ENCODE assay signal across 8 cellular contexts in the genomic region with DNA sequence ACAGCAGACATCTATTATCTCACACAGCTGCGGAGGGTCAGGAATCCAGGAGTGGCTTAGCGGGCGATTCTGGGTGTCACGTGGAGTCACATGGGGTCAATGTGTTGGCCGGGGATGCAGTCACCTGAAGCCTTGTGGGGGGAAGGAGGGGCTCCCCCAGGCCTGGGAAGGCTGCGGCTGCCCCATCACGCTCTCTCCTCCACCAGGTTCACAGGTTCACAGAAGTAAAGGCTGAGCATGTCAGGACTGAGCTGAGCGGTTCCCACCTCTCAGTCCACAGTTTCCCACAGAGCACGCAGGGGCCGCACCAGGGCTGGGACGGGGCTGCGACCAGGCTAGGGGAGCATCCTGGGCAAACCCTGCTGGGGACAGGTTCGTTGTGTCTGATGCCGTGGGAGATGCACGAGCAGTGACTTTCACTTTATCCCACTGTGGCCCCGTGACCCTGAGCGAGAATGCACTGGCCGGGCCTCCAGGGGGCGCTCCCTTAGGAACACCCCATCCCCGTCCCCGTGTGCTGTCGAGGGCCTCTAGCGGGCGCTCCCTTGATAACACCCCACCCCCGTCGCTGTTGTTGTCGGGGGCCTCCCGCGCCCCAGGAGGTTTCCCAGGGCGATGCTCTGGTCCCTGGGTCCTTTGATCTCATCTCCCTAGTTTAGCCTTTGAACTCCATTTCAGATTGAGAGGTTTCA.
DNase-seq lines count a peak whose midpoint lies in the region; ATAC-seq, FAIRE-seq and TF ChIP-seq lines count a peak whose summit lies in the region.

No MANE protein-coding gene starts in this region.

- H3K4me3 ChIP-seq in gastroesophageal sphincter (peak overlapping the region in 1 of 2 donors; percentile 38), ovary (no peak overlapping the region), thoracic aorta (peak overlapping the region; percentile 43)

- TF ChIP-seq EP300 in gastroesophageal sphincter (IDR thresholded peaks at IDR 0.05) (no peak), ovary (IDR thresholded peaks at IDR 0.05) (no peak)

- peaks cover 0 to 63% (median 13%) of the 10 kb centered on the region in 3 donors for H3K4me1 ChIP-seq in gastroesophageal sphincter
- H3K4me1 ChIP-seq in ovary (ENCODE audit: insufficient read depth) = peaks cover 4% of the 10 kb centered on the region
- peaks cover 7 to 22% of the 10 kb centered on the region in 2 donors for H3K4me1 ChIP-seq in thoracic aorta (ENCODE audit: control insufficient read depth in 1 of 2, low read depth in 2 of 2)

- TF ChIP-seq POLR2A in GM19099 (IDR thresholded peaks at IDR 0.05; ENCODE audit: extremely low read depth, insufficient read length, low read depth) (peak; percentile 32), gastroesophageal sphincter (IDR thresholded peaks at IDR 0.05) (no peak), ovary (IDR thresholded peaks at IDR 0.05) (no peak)

- H3K36me3 ChIP-seq in gastroesophageal sphincter (peaks cover 0 to 18% of the 10 kb centered on the region in 2 donors), ovary (no peaks in the 10 kb centered on the region), thoracic aorta (peaks cover 3% of the 10 kb centered on the region)

- intact Hi-C loops in ovary (cut with DNase I) = loop anchor here in 1 of 4 donors (5.0 kb wide), 1 partner anchor 52 kb away; no protein-coding TSS in a partner anchor

- H3K9me3 ChIP-seq in gastroesophageal sphincter (no peaks in the 10 kb centered on the region), ovary (no peaks in the 10 kb centered on the region), thoracic aorta (no peaks in the 10 kb centered on the region)

- ATAC-seq in HG03354 (IDR thresholded peaks at IDR 0.05; ENCODE audit: poor library complexity, severe bottlenecking, unreplicated experiment) (peak; percentile 85), gastroesophageal sphincter (peak; percentile 70), thoracic aorta (ENCODE audit: insufficient number of reproducible peaks, low FRiP score, low read depth) (no peak)

- DNase-seq in RCC 7860 (ENCODE audit: low spot score) = peak; percentile 45
- peak; percentile 80 for DNase-seq in activated effector memory CD4-positive, alpha-beta T cell treated with Interleukin-2 at 50 U/mL for 16 hours
- DNase-seq in ovary = peak in 4 of 5 donors; percentile 50 to 63 (median 54)
- no peak for DNase-seq in thoracic aorta (ENCODE audit: low spot score)

- no peak for FAIRE-seq in RCC 7860 (lab: Jason Lieb, UNC)

- H3K27me3 ChIP-seq in gastroesophageal sphincter (no peaks in the 10 kb centered on the region), ovary (no peaks in the 10 kb centered on the region), thoracic aorta (replicated peaks; ENCODE audit: insufficient read depth) (no peaks in the 10 kb centered on the region)

- no CpG with 5 or more reads among the region's 30 CpGs for WGBS in gastroesophageal sphincter (ENCODE audit: low coverage in 1 of 2), 2 donors
- WGBS in ovary, 3 donors = 47 to 59% (median 50%) methylated on average over 30 of the region's 30 CpGs

- TF ChIP-seq CTCF in C4-2B (conservative IDR thresholded peaks at IDR 0.05) = peak; percentile 97
- peak in 3 of 4 experiments; percentile 66 to 91 (median 83) for TF ChIP-seq CTCF in gastroesophageal sphincter (IDR thresholded peaks at IDR 0.05)
- peak in 2 of 3 donors; percentile 40 to 50 for TF ChIP-seq CTCF in ovary (IDR thresholded peaks at IDR 0.05)
- TF ChIP-seq CTCF in thoracic aorta (IDR thresholded peaks at IDR 0.05) = peak; percentile 52

- H3K27ac ChIP-seq in C4-2B (peak overlapping the region; percentile 16; the same call in 1 of the 2 replicates), gastroesophageal sphincter (peak overlapping the region in 2 of 4 donors; percentile 48 to 51), ovary (no peak overlapping the region), thoracic aorta (no peak overlapping the region)

Comparison
In these comparisons a context has a peak if more than half of its experiments do, and no peak if none do; other contexts are left out.
1. CTCF ChIP-seq: peak in every context shown above with its lines; median percentile 97 in C4-2B; 83 in gastroesophageal sphincter; 52 in thoracic aorta; 45 in ovary.